In genomic region chr4:83605744-83606172, GRCh38 we compare ENCODE assay signal across 16 cellular contexts.
A peak's percentile ranks its signal among the peaks of the same experiment; 100 is the strongest.
DNase-seq lines count a peak whose midpoint lies in the region; ATAC-seq and TF ChIP-seq lines count a peak whose summit lies in the region.
"Had no signal": no experiment of that assay in that cellular context is flagged by ENCODE, and none has a peak within 500 bp of the region (broad histone marks: within the 10 kb centered on the region; RNA-seq: fewer than 3 reads in every experiment).

No MANE protein-coding gene starts in this region.

- H3K27ac Mint-ChIP-seq in Calu3 (ENCODE audit: unreplicated experiment) = no peak overlapping the region
- H3K27ac Mint-ChIP-seq: effector memory CD8-positive, alpha-beta T cell; type B pancreatic cell had no signal

- TF ChIP-seq CTCF in mucosa of descending colon (IDR thresholded peaks at IDR 0.05) (no peak), Calu3 (IDR thresholded peaks at IDR 0.05; ENCODE audit: unreplicated experiment) (no peak), stomach (IDR thresholded peaks at IDR 0.05) (no peak)

- H3K9me3 Mint-ChIP-seq in Calu3 (ENCODE audit: low read depth, unreplicated experiment) = no peaks in the 10 kb centered on the region
- H3K9me3 Mint-ChIP-seq: effector memory CD8-positive, alpha-beta T cell; type B pancreatic cell had no signal

- CTCF ChIA-PET in Calu3 (lab: Charles Lee) = no interaction called here

- intact Hi-C loops in mucosa of descending colon (cut with DNase I, micrococcal nuclease) (no loop called here), Calu3 (cut with micrococcal nuclease; ENCODE audit: unreplicated experiment) (no loop called here), stomach (cut with DNase I; ENCODE audit: low total_unique reads) (no loop called here)

- H3K9me3 ChIP-seq in mucosa of descending colon (no peaks in the 10 kb centered on the region), stomach (no peaks in the 10 kb centered on the region)
- H3K9me3 ChIP-seq: BE2C had no signal

- H3K36me3 Mint-ChIP-seq in Calu3 (ENCODE audit: insufficient read depth, unreplicated experiment) = no peaks in the 10 kb centered on the region
- H3K36me3 Mint-ChIP-seq: type B pancreatic cell had no signal

- TF ChIP-seq POLR2A in stomach (IDR thresholded peaks at IDR 0.05) = no peak

- TF ChIP-seq EP300 in stomach (IDR thresholded peaks at IDR 0.05) = no peak

- no peaks in the 10 kb centered on the region for H3K27me3 ChIP-seq in stomach
- H3K27me3 ChIP-seq: BE2C had no signal

- H3K4me3 ChIP-seq in mucosa of descending colon = no peak overlapping the region
- H3K4me3 ChIP-seq in stomach = no peak overlapping the region

- no TSS peak for BruUV-seq in Calu3 (replicated peaks; lab: Mats Ljungman, UMichigan)

- no peak overlapping the region for H3K4me3 Mint-ChIP-seq in Calu3 (ENCODE audit: low read depth, unreplicated experiment)
- H3K4me3 Mint-ChIP-seq: effector memory CD8-positive, alpha-beta T cell; type B pancreatic cell had no signal

- DNase-seq in SK-MEL-5 (ENCODE audit: low read depth, low spot score) (peak; percentile 78), mucosa of descending colon (peak in 1 of 3 donors; percentile 51), HuH-7.5 (ENCODE audit: low spot score) (no peak), Calu3 (no peak), stomach (no peak), GM19238 (ENCODE audit: insufficient read length, low spot score) (no peak)
- DNase-seq: activated CD8-positive, alpha-beta memory T cell treated with anti-CD3 and anti-CD28 coated beads for 24 hours; activated naive CD4-positive, alpha-beta T cell; BE2C; DMS79; effector memory CD8-positive, alpha-beta T cell; islet precursor cell; stimulated activated CD4-positive, alpha-beta T cell treated with anti-CD3 and anti-CD28 coated beads, Interleukin-2, amount 100 ng/mL, for 48 hours had no signal

- ATAC-seq in GM18502 (IDR thresholded peaks at IDR 0.05; ENCODE audit: poor library complexity, unreplicated experiment) (peak; percentile 55), HG02610 (IDR thresholded peaks at IDR 0.05; ENCODE audit: unreplicated experiment) (peak; percentile 48), mucosa of descending colon (peak; percentile 78)
- ATAC-seq: effector memory CD8-positive, alpha-beta T cell had no signal

- no peaks in the 10 kb centered on the region for H3K36me3 ChIP-seq in mucosa of descending colon (ENCODE audit: low read depth)
- H3K36me3 ChIP-seq in stomach = peaks cover 0 to 4% (median 0%) of the 10 kb centered on the region in 4 donors
- H3K36me3 ChIP-seq: BE2C had no signal

- H3K27ac ChIP-seq in stomach = peak overlapping the region in 1 of 5 donors; percentile 42

- H3K4me1 ChIP-seq in mucosa of descending colon (ENCODE audit: low read depth) (peaks cover 29% of the 10 kb centered on the region), stomach (peaks cover 0 to 32% (median 10%) of the 10 kb centered on the region in 4 donors)
- H3K4me1 ChIP-seq: BE2C had no signal

- in situ Hi-C loops in SK-MEL-5 (cut with HindIII; ENCODE audit: low pct_unique_long_range_greater_than_20kb, low sequenced_read_pairs) = no loop called here

- no peaks in the 10 kb centered on the region for H3K4me1 Mint-ChIP-seq in Calu3 (ENCODE audit: low read depth, unreplicated experiment)

- no peaks in the 10 kb centered on the region for H3K27me3 Mint-ChIP-seq in Calu3 (ENCODE audit: unreplicated experiment)
- H3K27me3 Mint-ChIP-seq: type B pancreatic cell had no signal

- 18 to 49% (median 36%) methylated on average over 3 of the region's 3 CpGs for WGBS in stomach, 5 donors
